Comparison of ENCODE assay signal across 15 cellular contexts in the genomic region with DNA sequence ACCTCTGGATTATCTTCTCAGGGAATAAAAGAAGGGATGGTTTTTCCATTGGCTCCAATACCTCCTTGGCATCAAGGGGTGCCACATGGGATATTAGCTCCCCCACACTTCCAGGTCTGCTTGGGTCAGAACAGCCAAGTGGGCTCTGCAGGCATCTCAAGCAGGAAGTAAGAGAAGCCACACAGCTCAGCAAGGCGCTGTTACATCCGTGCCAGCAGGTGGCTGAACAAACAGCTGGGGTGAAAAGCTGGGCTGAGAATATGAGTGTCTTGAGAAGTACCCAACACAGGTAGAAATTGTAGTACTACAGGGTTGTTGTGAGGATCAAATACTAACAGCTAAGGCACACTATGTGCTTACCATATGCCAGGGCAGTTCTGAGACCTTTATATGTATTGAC.
A peak's percentile ranks its signal among the peaks of the same experiment; 100 is the strongest.
DNase-seq lines count a peak whose midpoint lies in the region; ATAC-seq and TF ChIP-seq lines count a peak whose summit lies in the region.
"Had no signal": no experiment of that assay in that cellular context is flagged by ENCODE, and none has a peak within 500 bp of the region (broad histone marks: within the 10 kb centered on the region; RNA-seq: fewer than 3 reads in every experiment).

No MANE protein-coding gene starts in this region.

- H3K4me3 ChIP-seq in GM12865 (ENCODE audit: low read depth, low read length) (no peak overlapping the region), GM23338 (no peak overlapping the region), NB4 (ENCODE audit: low read depth, low read length) (no peak overlapping the region), colonic mucosa (no peak overlapping the region)

- no peak overlapping the region for H3K4me3 Mint-ChIP-seq in GM23338
- H3K4me3 Mint-ChIP-seq: CD4-positive, alpha-beta T cell had no signal

- H3K4me1 ChIP-seq in GM23338 (ENCODE audit: insufficient read depth): no peaks in the 10 kb centered on the region
- H3K4me1 ChIP-seq in colonic mucosa: no peaks in the 10 kb centered on the region

- no peaks in the 10 kb centered on the region for H3K36me3 Mint-ChIP-seq in GM23338 (ENCODE audit: low read depth)

- no peak overlapping the region for H3K27ac ChIP-seq in GM23338 (ENCODE audit: low read depth)
- no peak overlapping the region for H3K27ac ChIP-seq in colonic mucosa
- H3K27ac ChIP-seq: KMS-11 had no signal

- TF ChIP-seq CTCF in GM12865 (IDR thresholded peaks at IDR 0.05; ENCODE audit: insufficient read depth, low read depth, low read length, missing control alignments): no peak
- no peak for TF ChIP-seq CTCF in GM23338 (conservative IDR thresholded peaks at IDR 0.05; ENCODE audit: low read depth in 2 of 2)
- TF ChIP-seq CTCF in NB4 (IDR thresholded peaks at IDR 0.05; ENCODE audit: low read depth, low read length): no peak
- no peak for TF ChIP-seq CTCF in colonic mucosa (IDR thresholded peaks at IDR 0.05)

- H3K9me3 Mint-ChIP-seq in GM23338: no peaks in the 10 kb centered on the region

- H4K20me1 ChIP-seq in GM23338 (replicated peaks; ENCODE audit: insufficient read depth): no peaks in the 10 kb centered on the region

- DNase-seq in GM12865 (ENCODE audit: low read depth): peak; percentile 34
- DNase-seq in GM23338 (ENCODE audit: low spot score): no peak
- peak; percentile 9 for DNase-seq in NB4 (ENCODE audit: low read depth)
- peak; percentile 9 for DNase-seq in dermis blood vessel endothelial cell
- no peak for DNase-seq in colonic mucosa
- no peak for DNase-seq in NCI-H2171 (lab: John Stamatoyannopoulos, UW)
- no peak for DNase-seq in NCI-H345 (lab: John Stamatoyannopoulos, UW)
- DNase-seq: ACHN; Calu3; CD4-positive, alpha-beta T cell; DMS79 treated with DMSO at 0.1 percent for 48 hours; GDM1; NCI-H1417 treated with DMSO at 0.1 percent for 48 hours; NCI-H2107 had no signal

- H3F3A ChIP-seq in GM23338 (replicated peaks; ENCODE audit: low read depth): no peaks in the 10 kb centered on the region

- intact Hi-C loops in colonic mucosa (cut with DNase I): no loop called here

- H3K27me3 ChIP-seq in GM23338 (ENCODE audit: insufficient read depth): no peaks in the 10 kb centered on the region
- no peaks in the 10 kb centered on the region for H3K27me3 ChIP-seq in colonic mucosa

- H3K9me3 ChIP-seq in colonic mucosa: no peaks in the 10 kb centered on the region

- 0 out of 3 replicates have a peak, but pooled peaks have one; percentile 32 for ATAC-seq in GM23338

- H3K27ac Mint-ChIP-seq in GM23338: no peak overlapping the region
- H3K27ac Mint-ChIP-seq: CD4-positive, alpha-beta T cell had no signal

- H3K4me2 ChIP-seq in GM23338: no peak overlapping the region
- H3K4me2 ChIP-seq: KMS-11 had no signal

- no peaks in the 10 kb centered on the region for H3K79me2 ChIP-seq in GM23338 (replicated peaks; ENCODE audit: insufficient read depth)

- TF ChIP-seq POLR2A in NB4 (IDR thresholded peaks at IDR 0.05; ENCODE audit: extremely low read depth, insufficient read length): no peak

- peaks cover 12% of the 10 kb centered on the region for H3K27me3 Mint-ChIP-seq in GM23338 (ENCODE audit: insufficient read depth, low read depth, poor library complexity)

- 0 out of 3 replicates have a peak, but pooled peaks cover 6% of the 10 kb centered on the region for H3K4me1 Mint-ChIP-seq in GM23338

- no peak overlapping the region for H2AFZ ChIP-seq in GM23338

- H3K9ac ChIP-seq in colonic mucosa (ENCODE audit: low read depth in 2 of 2, low read length in 2 of 2): no peak overlapping the region
- H3K9ac ChIP-seq: KMS-11 had no signal

- H3K9me2 ChIP-seq in GM23338 (ENCODE audit: insufficient read depth): no peaks in the 10 kb centered on the region

- H3K36me3 ChIP-seq in GM23338 (ENCODE audit: insufficient read depth) (no peaks in the 10 kb centered on the region), colonic mucosa (no peaks in the 10 kb centered on the region)

TF ChIP-seq in GM23338, 12 proteins besides CTCF, POLR2A, EP300 and RAD21:
- TF ChIP-seq, protein P1, sequence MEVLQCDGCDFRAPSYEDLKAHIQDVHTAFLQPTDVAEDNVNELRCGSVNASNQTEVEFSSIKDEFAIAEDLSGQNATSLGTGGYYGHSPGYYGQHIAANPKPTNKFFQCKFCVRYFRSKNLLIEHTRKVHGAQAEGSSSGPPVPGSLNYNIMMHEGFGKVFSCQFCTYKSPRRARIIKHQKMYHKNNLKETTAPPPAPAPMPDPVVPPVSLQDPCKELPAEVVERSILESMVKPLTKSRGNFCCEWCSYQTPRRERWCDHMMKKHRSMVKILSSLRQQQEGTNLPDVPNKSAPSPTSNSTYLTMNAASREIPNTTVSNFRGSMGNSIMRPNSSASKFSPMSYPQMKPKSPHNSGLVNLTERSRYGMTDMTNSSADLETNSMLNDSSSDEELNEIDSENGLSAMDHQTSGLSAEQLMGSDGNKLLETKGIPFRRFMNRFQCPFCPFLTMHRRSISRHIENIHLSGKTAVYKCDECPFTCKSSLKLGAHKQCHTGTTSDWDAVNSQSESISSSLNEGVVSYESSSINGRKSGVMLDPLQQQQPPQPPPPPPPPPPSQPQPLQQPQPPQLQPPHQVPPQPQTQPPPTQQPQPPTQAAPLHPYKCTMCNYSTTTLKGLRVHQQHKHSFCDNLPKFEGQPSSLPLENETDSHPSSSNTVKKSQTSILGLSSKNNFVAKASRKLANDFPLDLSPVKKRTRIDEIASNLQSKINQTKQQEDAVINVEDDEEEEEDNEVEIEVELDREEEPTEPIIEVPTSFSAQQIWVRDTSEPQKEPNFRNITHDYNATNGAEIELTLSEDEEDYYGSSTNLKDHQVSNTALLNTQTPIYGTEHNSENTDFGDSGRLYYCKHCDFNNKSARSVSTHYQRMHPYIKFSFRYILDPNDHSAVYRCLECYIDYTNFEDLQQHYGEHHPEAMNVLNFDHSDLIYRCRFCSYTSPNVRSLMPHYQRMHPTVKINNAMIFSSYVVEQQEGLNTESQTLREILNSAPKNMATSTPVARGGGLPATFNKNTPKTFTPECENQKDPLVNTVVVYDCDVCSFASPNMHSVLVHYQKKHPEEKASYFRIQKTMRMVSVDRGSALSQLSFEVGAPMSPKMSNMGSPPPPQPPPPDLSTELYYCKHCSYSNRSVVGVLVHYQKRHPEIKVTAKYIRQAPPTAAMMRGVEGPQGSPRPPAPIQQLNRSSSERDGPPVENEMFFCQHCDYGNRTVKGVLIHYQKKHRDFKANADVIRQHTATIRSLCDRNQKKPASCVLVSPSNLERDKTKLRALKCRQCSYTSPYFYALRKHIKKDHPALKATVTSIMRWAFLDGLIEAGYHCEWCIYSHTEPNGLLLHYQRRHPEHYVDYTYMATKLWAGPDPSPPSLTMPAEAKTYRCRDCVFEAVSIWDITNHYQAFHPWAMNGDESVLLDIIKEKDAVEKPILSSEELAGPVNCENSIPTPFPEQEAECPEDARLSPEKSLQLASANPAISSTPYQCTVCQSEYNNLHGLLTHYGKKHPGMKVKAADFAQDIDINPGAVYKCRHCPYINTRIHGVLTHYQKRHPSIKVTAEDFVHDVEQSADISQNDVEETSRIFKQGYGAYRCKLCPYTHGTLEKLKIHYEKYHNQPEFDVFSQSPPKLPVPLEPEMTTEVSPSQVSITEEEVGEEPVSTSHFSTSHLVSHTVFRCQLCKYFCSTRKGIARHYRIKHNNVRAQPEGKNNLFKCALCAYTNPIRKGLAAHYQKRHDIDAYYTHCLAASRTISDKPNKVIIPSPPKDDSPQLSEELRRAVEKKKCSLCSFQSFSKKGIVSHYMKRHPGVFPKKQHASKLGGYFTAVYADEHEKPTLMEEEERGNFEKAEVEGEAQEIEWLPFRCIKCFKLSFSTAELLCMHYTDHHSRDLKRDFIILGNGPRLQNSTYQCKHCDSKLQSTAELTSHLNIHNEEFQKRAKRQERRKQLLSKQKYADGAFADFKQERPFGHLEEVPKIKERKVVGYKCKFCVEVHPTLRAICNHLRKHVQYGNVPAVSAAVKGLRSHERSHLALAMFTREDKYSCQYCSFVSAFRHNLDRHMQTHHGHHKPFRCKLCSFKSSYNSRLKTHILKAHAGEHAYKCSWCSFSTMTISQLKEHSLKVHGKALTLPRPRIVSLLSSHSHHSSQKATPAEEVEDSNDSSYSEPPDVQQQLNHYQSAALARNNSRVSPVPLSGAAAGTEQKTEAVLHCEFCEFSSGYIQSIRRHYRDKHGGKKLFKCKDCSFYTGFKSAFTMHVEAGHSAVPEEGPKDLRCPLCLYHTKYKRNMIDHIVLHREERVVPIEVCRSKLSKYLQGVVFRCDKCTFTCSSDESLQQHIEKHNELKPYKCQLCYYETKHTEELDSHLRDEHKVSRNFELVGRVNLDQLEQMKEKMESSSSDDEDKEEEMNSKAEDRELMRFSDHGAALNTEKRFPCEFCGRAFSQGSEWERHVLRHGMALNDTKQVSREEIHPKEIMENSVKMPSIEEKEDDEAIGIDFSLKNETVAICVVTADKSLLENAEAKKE (CRISPR knock-in tag; IDR thresholded peaks at IDR 0.05): no peak
- TF ChIP-seq, protein P2, sequence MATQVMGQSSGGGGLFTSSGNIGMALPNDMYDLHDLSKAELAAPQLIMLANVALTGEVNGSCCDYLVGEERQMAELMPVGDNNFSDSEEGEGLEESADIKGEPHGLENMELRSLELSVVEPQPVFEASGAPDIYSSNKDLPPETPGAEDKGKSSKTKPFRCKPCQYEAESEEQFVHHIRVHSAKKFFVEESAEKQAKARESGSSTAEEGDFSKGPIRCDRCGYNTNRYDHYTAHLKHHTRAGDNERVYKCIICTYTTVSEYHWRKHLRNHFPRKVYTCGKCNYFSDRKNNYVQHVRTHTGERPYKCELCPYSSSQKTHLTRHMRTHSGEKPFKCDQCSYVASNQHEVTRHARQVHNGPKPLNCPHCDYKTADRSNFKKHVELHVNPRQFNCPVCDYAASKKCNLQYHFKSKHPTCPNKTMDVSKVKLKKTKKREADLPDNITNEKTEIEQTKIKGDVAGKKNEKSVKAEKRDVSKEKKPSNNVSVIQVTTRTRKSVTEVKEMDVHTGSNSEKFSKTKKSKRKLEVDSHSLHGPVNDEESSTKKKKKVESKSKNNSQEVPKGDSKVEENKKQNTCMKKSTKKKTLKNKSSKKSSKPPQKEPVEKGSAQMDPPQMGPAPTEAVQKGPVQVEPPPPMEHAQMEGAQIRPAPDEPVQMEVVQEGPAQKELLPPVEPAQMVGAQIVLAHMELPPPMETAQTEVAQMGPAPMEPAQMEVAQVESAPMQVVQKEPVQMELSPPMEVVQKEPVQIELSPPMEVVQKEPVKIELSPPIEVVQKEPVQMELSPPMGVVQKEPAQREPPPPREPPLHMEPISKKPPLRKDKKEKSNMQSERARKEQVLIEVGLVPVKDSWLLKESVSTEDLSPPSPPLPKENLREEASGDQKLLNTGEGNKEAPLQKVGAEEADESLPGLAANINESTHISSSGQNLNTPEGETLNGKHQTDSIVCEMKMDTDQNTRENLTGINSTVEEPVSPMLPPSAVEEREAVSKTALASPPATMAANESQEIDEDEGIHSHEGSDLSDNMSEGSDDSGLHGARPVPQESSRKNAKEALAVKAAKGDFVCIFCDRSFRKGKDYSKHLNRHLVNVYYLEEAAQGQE (IDR thresholded peaks at IDR 0.05; ENCODE audit: unreplicated experiment): no peak
TF ChIP-seq in GM23338: peak in this region for 0.

Comparison
In these comparisons a context has a peak if more than half of its experiments do, and no peak if none do; other contexts are left out.
1. DNase-seq: peak in GM12865 (single experiment), NB4 (single experiment) and dermis blood vessel endothelial cell (single experiment); none in GM23338 (single experiment), colonic mucosa (single experiment), NCI-H2171 (single experiment) and NCI-H345 (single experiment).